In genomic region chr14:24080888-24081738, GRCh38 we compare ENCODE assay signal across 8 cellular contexts. TPM values are rescaled to one million over a fixed set of nuclear protein-coding genes. Genes with fewer than 3 reads are reported as not detected.
DNase-seq lines count a peak whose midpoint lies in the region; ATAC-seq and TF ChIP-seq lines count a peak whose summit lies in the region.

No MANE protein-coding gene starts in this region.

- H3K23ac ChIP-seq in mesendoderm (ENCODE audit: low read length): no peak overlapping the region

- no peaks in the 10 kb centered on the region for H3K9me3 ChIP-seq in A673 (ENCODE audit: low read depth, low read length, poor library complexity, severe bottlenecking)

- H4K5ac ChIP-seq in mesendoderm (ENCODE audit: low read length): no peak overlapping the region

- H2BK120ac ChIP-seq in mesendoderm (ENCODE audit: low read depth, low read length): no peak overlapping the region

- H2BK15ac ChIP-seq in mesendoderm (replicated peaks; ENCODE audit: low read depth): no peak overlapping the region

- CTCF ChIA-PET in A673 (lab: Charles Lee): interaction anchor here (0.7 to 1.3 kb wide), 3 partner anchors 21 to 37 kb away, joined by 3 to 4 read pairs (median 3); no protein-coding TSS in a partner anchor

- BruUV-seq in A673 (replicated peaks; lab: Mats Ljungman, UMichigan): no TSS peak

- peak; percentile 37 for DNase-seq in A673 (ENCODE audit: low spot score)
- DNase-seq in NCI-H2227 (lab: John Stamatoyannopoulos, UW; ENCODE audit: unreplicated experiment): peak; percentile 72
- peak; percentile 80 to 83 for DNase-seq in activated CD4-positive, alpha-beta T cell treated with anti-CD3 and anti-CD28 coated beads, Interleukin-2, amount 50 U/mL, for 48 hours
- DNase-seq in ecto neural progenitor cell (ENCODE audit: low spot score): peak; percentile 72
- peak; percentile 63 for DNase-seq in mesendoderm
- DNase-seq in stimulated activated CD8-positive, alpha-beta memory T cell treated with anti-CD3 and anti-CD28 coated beads, Interleukin-15, amount 100 ng/mL, for 1 hour (ENCODE audit: low read depth): peak; percentile 37

- no peaks in the 10 kb centered on the region for H3K79me2 ChIP-seq in mesendoderm (ENCODE audit: control insufficient read depth, insufficient read depth, low read length)

- H3K36me3 ChIP-seq in A673 (ENCODE audit: insufficient read depth, low read length, poor library complexity, severe bottlenecking): no peaks in the 10 kb centered on the region
- H3K36me3 ChIP-seq in mesendoderm (ENCODE audit: control insufficient read depth, insufficient read depth, low read length): no peaks in the 10 kb centered on the region

- peaks cover 13% of the 10 kb centered on the region for H3K27me3 ChIP-seq in A673 (replicated peaks; ENCODE audit: insufficient read depth, low read depth, low read length, poor library complexity)
- no peaks in the 10 kb centered on the region for H3K27me3 ChIP-seq in mesendoderm (ENCODE audit: insufficient read depth, low read length, poor library complexity)

- H3K56ac ChIP-seq in mesendoderm (ENCODE audit: low read length): peak overlapping the region; percentile 92

- H4K8ac ChIP-seq in mesendoderm (ENCODE audit: low read depth, low read length): no peak overlapping the region

- ATAC-seq in GM18517 (IDR thresholded peaks at IDR 0.05; ENCODE audit: unreplicated experiment) (peak; percentile 87), HG02973 (IDR thresholded peaks at IDR 0.05; ENCODE audit: unreplicated experiment) (peak; percentile 86)

- H3K9ac ChIP-seq in mesendoderm (ENCODE audit: low read length): peak overlapping the region; percentile 81

- H3K79me1 ChIP-seq in mesendoderm (ENCODE audit: low read length): no peaks in the 10 kb centered on the region

- WGBS in mesendoderm (ENCODE audit: extremely low coverage, insufficient coverage, low lambda C conversion rate): no CpG with 5 or more reads among the region's 74 CpGs

- H3K4ac ChIP-seq in mesendoderm (ENCODE audit: low read depth, low read length): peak overlapping the region; percentile 44

- H3K4me1 ChIP-seq in A673 (ENCODE audit: insufficient read depth, low read length, poor library complexity, severe bottlenecking) (peaks cover 6% of the 10 kb centered on the region), mesendoderm (ENCODE audit: control insufficient read depth, low read depth, low read length) (peaks cover 9% of the 10 kb centered on the region)

- POLR2A ChIA-PET in A673 (lab: Charles Lee; ENCODE audit: low non-redundant PET): no interaction called here

- no peak overlapping the region for H2BK5ac ChIP-seq in mesendoderm (ENCODE audit: low read length)

- H3K4me3 ChIP-seq in A673 (ENCODE audit: low read depth, low read length, poor library complexity, severe bottlenecking) (peak overlapping the region; percentile 63), mesendoderm (ENCODE audit: low read length) (peak overlapping the region; percentile 48)

- TF ChIP-seq CTCF in A673 (conservative IDR thresholded peaks at IDR 0.05; ENCODE audit: low read depth, low read length): no peak

- intact Hi-C loops in A673 (cut with micrococcal nuclease; ENCODE audit: unreplicated experiment): no loop called here

- H3K18ac ChIP-seq in mesendoderm (ENCODE audit: low read length): peak overlapping the region; percentile 43

- no peak overlapping the region for H2AK5ac ChIP-seq in mesendoderm (ENCODE audit: low read length)

- peak overlapping the region; percentile 85 for H3K4me2 ChIP-seq in mesendoderm (ENCODE audit: low read length)

- H3K27ac ChIP-seq in A673 (ENCODE audit: low read depth, low read length, poor library complexity, severe bottlenecking) (peak overlapping the region; percentile 50), mesendoderm (ENCODE audit: low read depth, low read length) (no peak overlapping the region)

RNA-seq across cellular contexts. Expression of gene CPNE6, which starts 9.8 kb away (rescaled TPM):
- not detected in 2 replicates for total RNA-seq in A673 (2021)
- 0.01 TPM for polyA plus RNA-seq in mesendoderm (2013, experiment 1 of 2)
- not detected for polyA plus RNA-seq in mesendoderm (2013, experiment 2 of 2)

RNA-seq across cellular contexts. Expression of gene PCK2, which starts 13.0 kb away (rescaled TPM):
- total RNA-seq in A673 (2021): 16.8 and 46.3 TPM in 2 replicates
- polyA plus RNA-seq in mesendoderm (2013, experiment 1 of 2): 37.5 TPM
- 37.2 TPM for polyA plus RNA-seq in mesendoderm (2013, experiment 2 of 2)

RNA-seq across cellular contexts. Expression of gene CARMIL3, which starts 29.3 kb away (rescaled TPM):
- total RNA-seq in A673 (2021): 0.49 and 1.2 TPM in 2 replicates
- polyA plus RNA-seq in mesendoderm (2013, experiment 1 of 2): 2.2 TPM
- 2.3 TPM for polyA plus RNA-seq in mesendoderm (2013, experiment 2 of 2)

RNA-seq across cellular contexts. Expression of gene DCAF11, which starts 33.5 kb away (rescaled TPM):
- total RNA-seq in A673 (2021): 45.5 and 49.1 TPM in 2 replicates
- polyA plus RNA-seq in mesendoderm (2013, experiment 1 of 2): 25.5 TPM
- polyA plus RNA-seq in mesendoderm (2013, experiment 2 of 2): 23.1 TPM

RNA-seq across cellular contexts. Expression of gene NRL, which starts 33.6 kb away (rescaled TPM):
- total RNA-seq in A673 (2021): 1.6 and 1.9 TPM in 2 replicates
- 1.2 TPM for polyA plus RNA-seq in mesendoderm (2013, experiment 1 of 2)
- polyA plus RNA-seq in mesendoderm (2013, experiment 2 of 2): 1.3 TPM
